ENCODE assay signal across 10 cellular contexts in the genomic region with DNA sequence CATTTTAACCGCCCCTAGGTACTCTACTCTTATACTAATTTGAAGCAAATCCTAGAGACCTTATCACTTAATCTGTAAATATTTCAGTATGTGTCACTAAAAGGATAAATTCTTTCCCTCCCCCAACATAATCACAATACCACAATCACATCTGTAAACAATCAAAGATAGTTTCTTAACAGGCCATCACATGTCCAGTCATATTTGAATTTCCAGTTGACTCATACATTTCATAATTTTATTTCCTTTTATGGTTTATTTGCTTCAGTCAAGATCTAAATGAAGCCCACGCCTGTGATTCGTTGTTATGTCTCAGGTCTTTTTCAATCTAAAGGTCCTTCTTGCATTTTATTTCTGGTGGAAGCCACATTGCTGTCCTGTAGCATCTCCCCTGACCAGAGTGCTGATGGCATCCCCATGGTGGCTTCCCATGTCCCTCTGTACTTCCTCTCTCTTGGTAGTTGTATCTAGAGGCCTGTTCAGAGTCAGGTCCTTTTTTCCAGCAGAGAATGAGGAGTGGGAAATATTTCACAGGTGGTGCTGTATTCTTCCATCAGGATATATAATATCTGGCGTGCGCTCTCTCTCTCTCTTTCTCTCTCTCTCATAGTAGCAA.
DNase-seq lines count a peak whose midpoint lies in the region; ATAC-seq and TF ChIP-seq lines count a peak whose summit lies in the region.
"Had no signal": no experiment of that assay in that cellular context is flagged by ENCODE, and none has a peak within 500 bp of the region (broad histone marks: within the 10 kb centered on the region; RNA-seq: fewer than 3 reads in every experiment).

No MANE protein-coding gene starts in this region.

- no peak for ATAC-seq in HG03139 (IDR thresholded peaks at IDR 0.05; ENCODE audit: unreplicated experiment)
- ATAC-seq in HG03571 (IDR thresholded peaks at IDR 0.05; ENCODE audit: unreplicated experiment) = no peak
- ATAC-seq: naive thymus-derived CD4-positive, alpha-beta T cell had no signal

- DNase-seq in Daoy (ENCODE audit: low read depth) = peak; percentile 17
- peak; percentile 16 for DNase-seq in NCI-H460 (ENCODE audit: extremely low read depth, low read depth)
- peak; percentile 88 for DNase-seq in epithelial cell of esophagus (ENCODE audit: low read depth)
- peak; percentile 10 for DNase-seq in renal cortical epithelial cell (ENCODE audit: low read depth)
- no peak for DNase-seq in activated CD8-positive, alpha-beta memory T cell treated with anti-CD3 and anti-CD28 coated beads, Interleukin-2, amount 50 U/mL, for 48 hours
- DNase-seq in T1000 (lab: John Stamatoyannopoulos, UW) = no peak
- DNase-seq: naive thymus-derived CD4-positive, alpha-beta T cell; stimulated activated CD4-positive, alpha-beta T cell treated with anti-CD3 and anti-CD28 coated beads, Interleukin-15, amount 100 ng/mL, for 24 hours had no signal

- H3K4me3 ChIP-seq in epithelial cell of esophagus (ENCODE audit: low read length) = no peak overlapping the region

- no peak for TF ChIP-seq CTCF in epithelial cell of esophagus (IDR thresholded peaks at IDR 0.05; ENCODE audit: insufficient read depth, low read depth, low read length, missing control alignments)

Comparison
In these comparisons a context has a peak if more than half of its experiments do, and no peak if none do; other contexts are left out.
1. DNase-seq: peak in Daoy (single experiment), NCI-H460 (single experiment), epithelial cell of esophagus (single experiment) and renal cortical epithelial cell (single experiment); none in activated CD8-positive, alpha-beta memory T cell treated with anti-CD3 and anti-CD28 coated beads, Interleukin-2, amount 50 U/mL, for 48 hours (single experiment) and T1000 (single experiment).